24 cellular contexts compared by ENCODE assay signal in the genomic region with DNA sequence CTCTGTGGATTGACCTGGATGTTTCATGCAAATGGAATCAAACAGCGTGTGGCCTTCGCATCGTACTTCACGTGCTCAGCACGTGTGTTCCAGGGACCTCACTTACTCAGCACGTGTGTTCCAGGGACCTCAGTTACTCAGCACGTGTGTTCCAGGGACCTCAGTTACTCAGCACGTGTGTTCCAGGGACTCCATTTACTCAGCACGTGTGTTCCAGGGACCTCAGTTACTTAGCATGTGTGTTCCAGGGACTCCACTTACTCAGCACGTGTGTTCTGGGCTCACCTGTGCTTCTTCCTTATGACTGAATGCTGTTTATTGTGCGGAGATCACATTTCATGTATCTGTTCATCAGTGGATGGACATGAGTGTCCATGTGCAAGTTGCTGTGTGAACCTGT. TPM values are rescaled to one million over a fixed set of nuclear protein-coding genes. Genes with fewer than 3 reads are reported as not detected.
DNase-seq lines count a peak whose midpoint lies in the region; ATAC-seq, FAIRE-seq and TF ChIP-seq lines count a peak whose summit lies in the region.
"Had no signal": no experiment of that assay in that cellular context is flagged by ENCODE, and none has a peak within 500 bp of the region (broad histone marks: within the 10 kb centered on the region; RNA-seq: fewer than 3 reads in every experiment).

No MANE protein-coding gene starts in this region.

- no peaks in the 10 kb centered on the region for H3K4me1 ChIP-seq in keratinocyte (ENCODE audit: control insufficient read depth, extremely low read depth, insufficient read depth, low read length)
- H3K4me1 ChIP-seq: Caco-2, HAP-1 had no signal

- no peak overlapping the region for H3K9ac ChIP-seq in keratinocyte (ENCODE audit: control insufficient read depth, extremely low read depth, insufficient read depth, low read length)
- H3K9ac ChIP-seq: GM23248, KMS-11, SK-N-SH had no signal

- H3K36me3 Mint-ChIP-seq in activated CD4-positive, alpha-beta T cell treated with anti-CD3 and anti-CD28 coated beads, Interleukin-2, amount 10 ng/mL, durations not matched to agents 24 days and 14 days (ENCODE audit: low read depth), result peaks cover 7% of the 10 kb centered on the region
- H3K36me3 Mint-ChIP-seq in activated B cell treated with CpG ODN at 0.5 μM for 24 hours (ENCODE audit: low read depth), result no peaks in the 10 kb centered on the region
- H3K36me3 Mint-ChIP-seq in stimulated activated naive B cell treated with anti-CD40 and anti-IgM and Interleukin-4, amounts not matched to agents 10 μg/mL and 1 μg/mL and 100 μg/mL, for 72 hours, result peaks cover 0 to 7% of the 10 kb centered on the region in 2 donors

- no peaks in the 10 kb centered on the region for H3K27me3 ChIP-seq in keratinocyte (ENCODE audit: control insufficient read depth, extremely low read depth, insufficient read depth, low read length)
- H3K27me3 ChIP-seq: MG63 had no signal

- FAIRE-seq in keratinocyte (lab: Jason Lieb, UNC), result peak; percentile 20

- H3K27me3 Mint-ChIP-seq in activated CD4-positive, alpha-beta T cell treated with anti-CD3 and anti-CD28 coated beads, Interleukin-2, amount 10 ng/mL, durations not matched to agents 24 days and 14 days, result no peaks in the 10 kb centered on the region
- H3K27me3 Mint-ChIP-seq in activated B cell treated with CpG ODN at 0.5 μM for 24 hours, result no peaks in the 10 kb centered on the region
- no peaks in the 10 kb centered on the region for H3K27me3 Mint-ChIP-seq in stimulated activated naive B cell treated with anti-CD40 and anti-IgM and Interleukin-4, amounts not matched to agents 10 μg/mL and 1 μg/mL and 100 μg/mL, for 72 hours
- H3K27me3 Mint-ChIP-seq: CD4-positive, alpha-beta T cell had no signal

- peaks cover 30% of the 10 kb centered on the region for H3K79me2 ChIP-seq in keratinocyte (ENCODE audit: control insufficient read depth, insufficient read depth, low read length)

- peak overlapping the region; percentile 41 for H3K27ac Mint-ChIP-seq in activated CD4-positive, alpha-beta T cell treated with anti-CD3 and anti-CD28 coated beads, Interleukin-2, amount 10 ng/mL, durations not matched to agents 24 days and 14 days
- H3K27ac Mint-ChIP-seq in activated B cell treated with CpG ODN at 0.5 μM for 24 hours, result peak overlapping the region; percentile 76
- peak overlapping the region; percentile 72 for H3K27ac Mint-ChIP-seq in stimulated activated naive B cell treated with anti-CD40 and anti-IgM and Interleukin-4, amounts not matched to agents 10 μg/mL and 1 μg/mL and 100 μg/mL, for 72 hours
- H3K27ac Mint-ChIP-seq: CD4-positive, alpha-beta T cell had no signal

- H4K20me1 ChIP-seq in keratinocyte (ENCODE audit: control insufficient read depth, extremely low read depth, insufficient read depth, low read length), result peaks cover 12% of the 10 kb centered on the region

- H3K9me3 Mint-ChIP-seq in activated CD4-positive, alpha-beta T cell treated with anti-CD3 and anti-CD28 coated beads, Interleukin-2, amount 10 ng/mL, durations not matched to agents 24 days and 14 days, result no peaks in the 10 kb centered on the region
- H3K9me3 Mint-ChIP-seq in activated B cell treated with CpG ODN at 0.5 μM for 24 hours, result no peaks in the 10 kb centered on the region
- no peaks in the 10 kb centered on the region for H3K9me3 Mint-ChIP-seq in stimulated activated naive B cell treated with anti-CD40 and anti-IgM and Interleukin-4, amounts not matched to agents 10 μg/mL and 1 μg/mL and 100 μg/mL, for 72 hours
- H3K9me3 Mint-ChIP-seq: CD4-positive, alpha-beta T cell had no signal

- H3K4me3 Mint-ChIP-seq in activated CD4-positive, alpha-beta T cell treated with anti-CD3 and anti-CD28 coated beads, Interleukin-2, amount 10 ng/mL, durations not matched to agents 24 days and 14 days, result no peak overlapping the region
- H3K4me3 Mint-ChIP-seq in activated B cell treated with CpG ODN at 0.5 μM for 24 hours, result peak overlapping the region; percentile 12
- H3K4me3 Mint-ChIP-seq in stimulated activated naive B cell treated with anti-CD40 and anti-IgM and Interleukin-4, amounts not matched to agents 10 μg/mL and 1 μg/mL and 100 μg/mL, for 72 hours, result no peak overlapping the region
- H3K4me3 Mint-ChIP-seq: CD4-positive, alpha-beta T cell had no signal

- dilution Hi-C loops in keratinocyte (cut with MboI; ENCODE audit: extremely low pct_ligation_motif_present, low sequenced_read_pairs), result no loop called here

- H2AFZ ChIP-seq in keratinocyte (ENCODE audit: control insufficient read depth, low read length), result no peak overlapping the region
- H2AFZ ChIP-seq: GM23248 had no signal

- peaks cover 25% of the 10 kb centered on the region for H3K4me1 Mint-ChIP-seq in activated CD4-positive, alpha-beta T cell treated with anti-CD3 and anti-CD28 coated beads, Interleukin-2, amount 10 ng/mL, durations not matched to agents 24 days and 14 days
- peaks cover 52% of the 10 kb centered on the region for H3K4me1 Mint-ChIP-seq in activated B cell treated with CpG ODN at 0.5 μM for 24 hours
- peaks cover 33 to 56% of the 10 kb centered on the region in 2 donors for H3K4me1 Mint-ChIP-seq in stimulated activated naive B cell treated with anti-CD40 and anti-IgM and Interleukin-4, amounts not matched to agents 10 μg/mL and 1 μg/mL and 100 μg/mL, for 72 hours

- no peak overlapping the region for H3K4me2 ChIP-seq in keratinocyte (ENCODE audit: control insufficient read depth, extremely low read depth, insufficient read depth, low read depth, low read length)
- H3K4me2 ChIP-seq: KMS-11, SK-N-SH had no signal

- no peaks in the 10 kb centered on the region for H3K36me3 ChIP-seq in keratinocyte (ENCODE audit: control insufficient read depth in 2 of 2, extremely low read depth in 1 of 2, insufficient read depth in 2 of 2, low read length in 2 of 2)
- H3K36me3 ChIP-seq: HAP-1, MG63 had no signal

- TF ChIP-seq CTCF in activated B cell treated with CpG ODN at 0.5 μM for 24 hours (IDR thresholded peaks at IDR 0.05) (no peak), keratinocyte (optimal IDR thresholded peaks at IDR 0.05 in 1 of 3, IDR thresholded peaks at IDR 0.05 in 1 of 3, conservative IDR thresholded peaks at IDR 0.05 in 1 of 3; ENCODE audit: extremely low read depth in 1 of 3, insufficient read depth in 2 of 3, low read length in 3 of 3) (no peak)

- intact Hi-C loops in activated CD4-positive, alpha-beta T cell treated with anti-CD3 and anti-CD28 coated beads, Interleukin-2, amount 10 ng/mL, durations not matched to agents 24 days and 14 days (cut with micrococcal nuclease), result no loop called here
- intact Hi-C loops in activated B cell treated with CpG ODN at 0.5 μM for 24 hours (cut with micrococcal nuclease), result no loop called here

- H3K4me3 ChIP-seq in keratinocyte (ENCODE audit: control insufficient read depth in 2 of 3, extremely low read depth in 1 of 3, insufficient read depth in 2 of 3, low read depth in 1 of 3, low read length in 3 of 3), result no peak overlapping the region
- H3K4me3 ChIP-seq: GM23248, HAP-1, MG63 had no signal

- CTCF ChIA-PET in activated B cell treated with CpG ODN at 0.5 μM for 24 hours (lab: Charles Lee), result interaction anchor here (0.7 to 2.4 kb wide), 2 partner anchors 10 to 12 kb away, joined by 3 to 12 read pairs; no protein-coding TSS in a partner anchor

- no peaks in the 10 kb centered on the region for H3K9me1 ChIP-seq in keratinocyte (ENCODE audit: control insufficient read depth, extremely low read depth, insufficient read depth, low read length)

- ATAC-seq in activated B cell treated with CpG ODN at 0.5 μM for 24 hours (ENCODE audit: low read depth), result no peak
- no peak for ATAC-seq in stimulated activated naive B cell treated with anti-CD40 and anti-IgM and Interleukin-4, amounts not matched to agents 10 μg/mL and 1 μg/mL and 100 μg/mL, for 72 hours (replicated peaks)
- no peak for ATAC-seq in esophagus mucosa
- ATAC-seq: PC-3 had no signal

- H3K9me3 ChIP-seq in keratinocyte (ENCODE audit: control insufficient read depth, low read depth, low read length), result no peaks in the 10 kb centered on the region
- H3K9me3 ChIP-seq: Caco-2, HAP-1, MG63, SK-N-SH had no signal

- POLR2A ChIA-PET in activated B cell treated with CpG ODN at 0.5 μM for 24 hours (lab: Charles Lee), result interaction anchor here (1.4 to 4.0 kb wide), 3 partner anchors 8 to 20 kb away, joined by 6 to 34 read pairs (median 8); no protein-coding TSS in a partner anchor

- no peak overlapping the region for H3K27ac ChIP-seq in keratinocyte (ENCODE audit: control insufficient read depth, insufficient read depth, low read length)
- H3K27ac ChIP-seq: 22Rv1, GM23248, KMS-11 had no signal

- DNase-seq in activated CD4-positive, alpha-beta T cell treated with anti-CD3 and anti-CD28 coated beads, Interleukin-2, amount 10 ng/mL, durations not matched to agents 24 days and 14 days, result no peak
- DNase-seq in activated CD4-positive, alpha-beta T cell treated with anti-CD3 and anti-CD28 coated beads, Interleukin-2, amount 50 U/mL, for 1 hour, result no peak
- no peak for DNase-seq in activated B cell treated with CpG ODN at 0.5 μM for 24 hours
- no peak for DNase-seq in keratinocyte (ENCODE audit: low read depth, low spot score)
- no peak for DNase-seq in stimulated activated naive B cell treated with anti-CD40 and anti-IgM and Interleukin-4, amounts not matched to agents 10 μg/mL and 1 μg/mL and 100 μg/mL, for 72 hours
- no peak for DNase-seq in NCI-H2196 (lab: John Stamatoyannopoulos, UW; ENCODE audit: unreplicated experiment)
- no peak for DNase-seq in cortex of kidney (lab: John Stamatoyannopoulos, UW)
- DNase-seq: CD4-positive, alpha-beta T cell; MG63; NCI-H1105 treated with DMSO at 0.1 percent for 48 hours; NCI-H1694; NCI-H2081 treated with DMSO at 0.1 percent for 48 hours; NCI-H510A; NCI-H748 treated with DMSO at 0.1 percent for 48 hours; PC-3; RPMI8226; SHP77 treated with DMSO at 0.1 percent for 48 hours; SK-N-SH had no signal

RNA-seq across cellular contexts. Expression of a gene that starts 22.0 kb away (rescaled TPM):
- 10.3 and 10.5 TPM in 2 replicates for total RNA-seq in activated CD4-positive, alpha-beta T cell treated with anti-CD3 and anti-CD28 coated beads, Interleukin-2, amount 10 ng/mL, durations not matched to agents 24 days and 14 days
- total RNA-seq in activated B cell treated with CpG ODN at 0.5 μM for 24 hours, result 20.5 and 24.9 TPM in 2 replicates
- 8.7 to 18.9 TPM (median 11.2 TPM) in 3 replicates for polyA plus RNA-seq in keratinocyte
- polyA plus RNA-seq in keratinocyte (2011; ENCODE audit: low read depth), result 2.2 TPM
- polyA plus RNA-seq in keratinocyte (2011; cell fraction: cytosol; rRNA removed), result 11.5 and 12.1 TPM in 2 replicates
- 6.2 and 8.2 TPM in 2 replicates for polyA plus RNA-seq in keratinocyte (2011; cell fraction: nucleus; rRNA removed)
- polyA plus RNA-seq in keratinocyte (2012; ENCODE audit: low replicate concordance), result 7.7 and 13.5 TPM in 2 replicates
- 14.7 to 20.5 TPM (median 15.0 TPM) in 3 replicates for polyA minus RNA-seq in keratinocyte
- 20.3 TPM for polyA minus RNA-seq in keratinocyte (2011; cell fraction: cytosol; rRNA and poly(A)+ RNA removed)
- 4.7 and 8.1 TPM in 2 replicates for polyA minus RNA-seq in keratinocyte (2011; cell fraction: nucleus; rRNA and poly(A)+ RNA removed)
- 14.3 TPM for total RNA-seq in esophagus mucosa
